8 cellular contexts compared by ENCODE assay signal in genomic region chr11:61430839-61431238, GRCh38. TPM values are rescaled to one million over a fixed set of nuclear protein-coding genes. Genes with fewer than 3 reads are reported as not detected.
DNase-seq lines count a peak whose midpoint lies in the region; ATAC-seq, FAIRE-seq and TF ChIP-seq lines count a peak whose summit lies in the region.
"Not testable (repeated sequence)": the region's sequence is repeated elsewhere in the genome, so short reads cannot be mapped to it uniquely, and the experiment has no call there.

No MANE protein-coding gene starts in this region.

- 91 to 97% methylated on average over 5 of the region's 10 CpGs for WGBS in mesodermal cell (ENCODE audit: insufficient coverage in 2 of 2), 2 experiments
- 70 to 74% (median 71%) methylated on average over 10 of the region's 10 CpGs for WGBS in psoas muscle, 3 donors

- not testable (repeated sequence) for H3K27me3 ChIP-seq in GM06990 (replicated peaks; ENCODE audit: control insufficient read depth, insufficient read depth, low read length); bronchial epithelial cell (ENCODE audit: control insufficient read depth, insufficient read depth, low read length); psoas muscle (ENCODE audit: insufficient read depth in 3 of 3, low read length in 2 of 3); upper lobe of right lung

- peak overlapping the region; percentile 99 for H3K27ac Mint-ChIP-seq in activated CD8-positive, alpha-beta T cell treated with anti-CD3 and anti-CD28 coated beads for 36 hours

- peaks cover 47% of the 10 kb centered on the region for H3K36me3 Mint-ChIP-seq in activated CD8-positive, alpha-beta T cell treated with anti-CD3 and anti-CD28 coated beads for 36 hours (ENCODE audit: low read depth)

- not testable (repeated sequence) for TF ChIP-seq POLR2A in NB4 (IDR thresholded peaks at IDR 0.05; ENCODE audit: extremely low read depth, insufficient read length)

- DNase-seq in GM06990 (ENCODE audit: extremely low read depth, insufficient read length); NB4 (ENCODE audit: low read depth); activated CD8-positive, alpha-beta T cell treated with anti-CD3 and anti-CD28 coated beads for 36 hours; bronchial epithelial cell (ENCODE audit: low read depth); foreskin fibroblast; psoas muscle; upper lobe of right lung: not testable (repeated sequence)

- not testable (repeated sequence) for H3K36me3 ChIP-seq in GM06990 (ENCODE audit: control insufficient read depth, insufficient read depth, low read length)
- H3K36me3 ChIP-seq in bronchial epithelial cell (ENCODE audit: control insufficient read depth, insufficient read depth, low read length) (peaks cover 10% of the 10 kb centered on the region), mesodermal cell (ENCODE audit: control insufficient read depth, insufficient read depth, low read length) (peaks cover 59% of the 10 kb centered on the region), psoas muscle (ENCODE audit: insufficient read depth in 1 of 2, low read depth in 1 of 2) (peaks cover 3 to 35% of the 10 kb centered on the region in 2 donors), upper lobe of right lung (peaks cover 32% of the 10 kb centered on the region)

- H3K9me3 Mint-ChIP-seq in activated CD8-positive, alpha-beta T cell treated with anti-CD3 and anti-CD28 coated beads for 36 hours, result not testable (repeated sequence)

- not testable (repeated sequence) for TF ChIP-seq CTCF in GM06990 (IDR thresholded peaks at IDR 0.05; ENCODE audit: insufficient read depth, low read length, poor library complexity, severe bottlenecking); NB4 (IDR thresholded peaks at IDR 0.05; ENCODE audit: low read depth, low read length); activated CD8-positive, alpha-beta T cell treated with anti-CD3 and anti-CD28 coated beads for 36 hours (IDR thresholded peaks at IDR 0.05); bronchial epithelial cell (IDR thresholded peaks at IDR 0.05; ENCODE audit: insufficient read depth, low read length, severe bottlenecking); foreskin fibroblast (IDR thresholded peaks at IDR 0.05; ENCODE audit: low read depth, low read length); psoas muscle (IDR thresholded peaks at IDR 0.05); upper lobe of right lung (IDR thresholded peaks at IDR 0.05)

- intact Hi-C loops in activated CD8-positive, alpha-beta T cell treated with anti-CD3 and anti-CD28 coated beads for 36 hours (cut with micrococcal nuclease); psoas muscle (cut with DNase I); upper lobe of right lung (cut with DNase I): not testable (repeated sequence)

- H3K4me1 ChIP-seq in mesodermal cell (ENCODE audit: control insufficient read depth, insufficient read depth, low read length, poor library complexity, severe bottlenecking), result not testable (repeated sequence)
- peaks cover 40% of the 10 kb centered on the region for H3K4me1 ChIP-seq in psoas muscle
- peaks cover 31% of the 10 kb centered on the region for H3K4me1 ChIP-seq in upper lobe of right lung

- POLR2A ChIA-PET in activated CD8-positive, alpha-beta T cell treated with anti-CD3 and anti-CD28 coated beads for 36 hours (lab: Charles Lee), result interaction anchor here (1.0 to 4.1 kb wide), 5 partner anchors 8 to 97 kb away, joined by 3 to 36 read pairs (median 17); partner anchors contain the start of genes CYB561A3, DDB1, TKFC and TMEM138

- peak overlapping the region; percentile 98 for H3K4me3 Mint-ChIP-seq in activated CD8-positive, alpha-beta T cell treated with anti-CD3 and anti-CD28 coated beads for 36 hours

- not testable (repeated sequence) for ATAC-seq in activated CD8-positive, alpha-beta T cell treated with anti-CD3 and anti-CD28 coated beads for 36 hours; psoas muscle; upper lobe of right lung

- CTCF ChIA-PET in activated CD8-positive, alpha-beta T cell treated with anti-CD3 and anti-CD28 coated beads for 36 hours (lab: Charles Lee), result interaction anchor here (0.6 to 4.0 kb wide), 6 partner anchors 8 to 600 kb away, joined by 3 to 22 read pairs (median 8); partner anchors contain the start of gene LRRC10B

- H3K4me3 ChIP-seq in GM06990 (replicated peaks; ENCODE audit: low read depth, low read length) (peak overlapping the region; percentile 99), NB4 (ENCODE audit: low read depth, low read length) (peak overlapping the region; percentile 86), bronchial epithelial cell (ENCODE audit: low read depth, low read length) (peak overlapping the region; percentile 97), foreskin fibroblast (ENCODE audit: low read depth in 1 of 2, low read length in 2 of 2) (peak overlapping the region; percentile 70 to 82), mesodermal cell (ENCODE audit: extremely low read depth, insufficient read depth, low read length, poor library complexity, severe bottlenecking) (peak overlapping the region; percentile 97), psoas muscle (peak overlapping the region; percentile 98), upper lobe of right lung (peak overlapping the region; percentile 77)

- H3K27ac ChIP-seq in mesodermal cell (ENCODE audit: low read depth, low read length, severe bottlenecking), result not testable (repeated sequence)
- peak overlapping the region; percentile 98 for H3K27ac ChIP-seq in psoas muscle
- H3K27ac ChIP-seq in upper lobe of right lung, result peak overlapping the region; percentile 91

- not testable (repeated sequence) for H3K27me3 Mint-ChIP-seq in activated CD8-positive, alpha-beta T cell treated with anti-CD3 and anti-CD28 coated beads for 36 hours

- not testable (repeated sequence) for H3K9me3 ChIP-seq in mesodermal cell (ENCODE audit: control insufficient read depth, low read length); psoas muscle; upper lobe of right lung

- peaks cover 57% of the 10 kb centered on the region for H3K4me1 Mint-ChIP-seq in activated CD8-positive, alpha-beta T cell treated with anti-CD3 and anti-CD28 coated beads for 36 hours (ENCODE audit: low read depth)

- FAIRE-seq in bronchial epithelial cell (lab: Jason Lieb, UNC), result not testable (repeated sequence)

RNA-seq across cellular contexts. Expression of gene SDHAF2, which starts 0.9 kb away (rescaled TPM):
- 10 to 100 TPM; 33.6 to 35.3 TPM for total RNA-seq in activated CD8-positive, alpha-beta T cell treated with anti-CD3 and anti-CD28 coated beads for 36 hours
- 35.3 and 51.3 TPM in 2 replicates for total RNA-seq in bronchial epithelial cell
- 35.4 TPM for polyA plus RNA-seq in mesodermal cell (2013, experiment 1 of 2)
- polyA plus RNA-seq in mesodermal cell (2013, experiment 2 of 2), result 26.0 TPM
- 10 to 100 TPM; 29.4 to 45.2 (median 33.7) TPM for total RNA-seq in psoas muscle
- 100 to 1,000 TPM in 1 of 3 donors, 10 to 100 TPM in 2; 52.7 to 103 (median 84.4) TPM for polyA plus RNA-seq in psoas muscle
- 34.1 TPM for total RNA-seq in upper lobe of right lung

RNA-seq across cellular contexts. Expression of gene CPSF7, which starts 1.1 kb away (rescaled TPM):
- 100 to 1,000 TPM in 1 of 2 experiments, 10 to 100 TPM in 1; 98.5 to 105 TPM for total RNA-seq in activated CD8-positive, alpha-beta T cell treated with anti-CD3 and anti-CD28 coated beads for 36 hours
- total RNA-seq in bronchial epithelial cell (10.8 and 11.9 TPM in 2 replicates), psoas muscle (10 to 100 TPM; 51.1 to 66.2 (median 55.4) TPM), upper lobe of right lung (75.8 TPM)
- polyA plus RNA-seq in mesodermal cell (2013, experiment 1 of 2), result 58.9 TPM
- polyA plus RNA-seq in mesodermal cell (2013, experiment 2 of 2), result 57.3 TPM
- 10 to 100 TPM; 28.2 to 48.2 (median 39.9) TPM for polyA plus RNA-seq in psoas muscle

RNA-seq across cellular contexts. Expression of gene TMEM216, which starts 38.5 kb away (rescaled TPM):
- 1 to 10 TPM; 8.6 to 9.3 TPM for total RNA-seq in activated CD8-positive, alpha-beta T cell treated with anti-CD3 and anti-CD28 coated beads for 36 hours
- total RNA-seq in bronchial epithelial cell (6.1 and 9.2 TPM in 2 replicates), psoas muscle (1 to 10 TPM; 3.5 to 6.4 (median 4.8) TPM), upper lobe of right lung (9.3 TPM)
- polyA plus RNA-seq in mesodermal cell (2013, experiment 1 of 2), result 27.9 TPM
- polyA plus RNA-seq in mesodermal cell (2013, experiment 2 of 2), result 24.5 TPM
- 10 to 100 TPM in 2 of 3 donors, 1 to 10 TPM in 1; 5.6 to 18.0 (median 10.8) TPM for polyA plus RNA-seq in psoas muscle
